1 cellular context compared by ENCODE assay signal in genomic region chr9:682633-683508, GRCh38.
TF ChIP-seq lines count a peak whose summit lies in the region.

No MANE protein-coding gene starts in this region.

TF ChIP-seq in HepG2, 621 proteins besides CTCF, POLR2A, EP300 and RAD21 (continued from another document and continues in another):
- peak; percentile 96 for TF ChIP-seq ARNTL (CRISPR knock-in tag; IDR thresholded peaks at IDR 0.05)
- peak; percentile 99 for TF ChIP-seq NCOA2 (CRISPR knock-in tag; IDR thresholded peaks at IDR 0.05)
- TF ChIP-seq HNRNPL (IDR thresholded peaks at IDR 0.05; ENCODE audit: low read depth, low read length): no peak
- TF ChIP-seq ZNF468 (CRISPR knock-in tag; IDR thresholded peaks at IDR 0.05): no peak
- no peak for TF ChIP-seq RBM39 (IDR thresholded peaks at IDR 0.05; ENCODE audit: low read depth, low read length, poor library complexity, severe bottlenecking)
- no peak for TF ChIP-seq ZNF263 (CRISPR knock-in tag; IDR thresholded peaks at IDR 0.05)
- TF ChIP-seq ZNF740 (CRISPR knock-in tag; IDR thresholded peaks at IDR 0.05): no peak
- TF ChIP-seq ZNF577 (CRISPR knock-in tag; IDR thresholded peaks at IDR 0.05; ENCODE audit: borderline replicate concordance, low read depth): no peak
- TF ChIP-seq ZNF768 (CRISPR knock-in tag; IDR thresholded peaks at IDR 0.05): peak; percentile 24; the same call in 1 of the 2 replicates
- TF ChIP-seq ZNF607 (CRISPR knock-in tag; IDR thresholded peaks at IDR 0.05; ENCODE audit: borderline replicate concordance): no peak; the same call in 1 of the 2 replicates
- no peak for TF ChIP-seq ELF4 (CRISPR knock-in tag; IDR thresholded peaks at IDR 0.05; ENCODE audit: borderline replicate concordance)
- TF ChIP-seq CSRNP1 (CRISPR knock-in tag; IDR thresholded peaks at IDR 0.05): peak; percentile 78; the same call in 1 of the 2 replicates
- no peak for TF ChIP-seq SMAD1 (CRISPR knock-in tag; IDR thresholded peaks at IDR 0.05; ENCODE audit: borderline replicate concordance, low read depth)
- no peak for TF ChIP-seq BATF2 (CRISPR knock-in tag; IDR thresholded peaks at IDR 0.05)
- peak in 1 of 2 experiments; percentile 89; a peak in 2 of 4 replicates for TF ChIP-seq ATF4 (CRISPR knock-in tag; IDR thresholded peaks at IDR 0.05)
- no peak for TF ChIP-seq ZNF547 (CRISPR knock-in tag; IDR thresholded peaks at IDR 0.05)
- TF ChIP-seq ZBTB34 (CRISPR knock-in tag; IDR thresholded peaks at IDR 0.05): peak; percentile 86; the same call in 1 of the 2 replicates
- no peak for TF ChIP-seq ELK4 (CRISPR knock-in tag; IDR thresholded peaks at IDR 0.05; ENCODE audit: borderline replicate concordance)
- TF ChIP-seq RBM22 (optimal IDR thresholded peaks at IDR 0.05; ENCODE audit: low read length): peak; percentile 85
- TF ChIP-seq ZBTB21 (CRISPR knock-in tag; IDR thresholded peaks at IDR 0.05): peak; percentile 63; the same call in 1 of the 2 replicates
- TF ChIP-seq ETV5 (CRISPR knock-in tag; IDR thresholded peaks at IDR 0.05; ENCODE audit: borderline replicate concordance): peak; percentile 86
- TF ChIP-seq REXO4 (CRISPR knock-in tag; IDR thresholded peaks at IDR 0.05; ENCODE audit: borderline replicate concordance): no peak
- no peak for TF ChIP-seq ZNF569 (CRISPR knock-in tag; IDR thresholded peaks at IDR 0.05; ENCODE audit: borderline replicate concordance)
- no peak for TF ChIP-seq ZBTB40 (IDR thresholded peaks at IDR 0.05)
- TF ChIP-seq ZBTB40 (CRISPR knock-in tag; IDR thresholded peaks at IDR 0.05): no peak; the same call in 1 of the 2 replicates
- no peak for TF ChIP-seq ZNF790 (CRISPR knock-in tag; IDR thresholded peaks at IDR 0.05; ENCODE audit: borderline replicate concordance)
- no peak for TF ChIP-seq ARNT (IDR thresholded peaks at IDR 0.05)
- TF ChIP-seq CEBPG (CRISPR knock-in tag; IDR thresholded peaks at IDR 0.05): peak; percentile 84
- no peak for TF ChIP-seq ZNF766 (CRISPR knock-in tag; IDR thresholded peaks at IDR 0.05; ENCODE audit: borderline replicate concordance)
- peak; percentile 87; the same call in 1 of the 2 replicates for TF ChIP-seq CBX5 (CRISPR knock-in tag; IDR thresholded peaks at IDR 0.05; ENCODE audit: borderline replicate concordance)
- no peak for TF ChIP-seq YY1 (IDR thresholded peaks at IDR 0.05; ENCODE audit: insufficient read depth, insufficient replicate concordance, low read depth, low read length)
- TF ChIP-seq HINFP (CRISPR knock-in tag; IDR thresholded peaks at IDR 0.05; ENCODE audit: low read depth): peak; percentile 41; the same call in 1 of the 2 replicates
- peak; percentile 69 for TF ChIP-seq ZSCAN9 (CRISPR knock-in tag; IDR thresholded peaks at IDR 0.05; ENCODE audit: borderline replicate concordance)
- peak; percentile 92 for TF ChIP-seq MLX (CRISPR knock-in tag; IDR thresholded peaks at IDR 0.05)
- TF ChIP-seq GATA4 (IDR thresholded peaks at IDR 0.05; ENCODE audit: borderline replicate concordance, low read depth): peak; percentile 100
- peak; percentile 86; the same call in 1 of the 2 replicates for TF ChIP-seq ZNF276 (CRISPR knock-in tag; IDR thresholded peaks at IDR 0.05; ENCODE audit: low read depth)
